Comparison of ENCODE assay signal across 8 cellular contexts in the genomic region with DNA sequence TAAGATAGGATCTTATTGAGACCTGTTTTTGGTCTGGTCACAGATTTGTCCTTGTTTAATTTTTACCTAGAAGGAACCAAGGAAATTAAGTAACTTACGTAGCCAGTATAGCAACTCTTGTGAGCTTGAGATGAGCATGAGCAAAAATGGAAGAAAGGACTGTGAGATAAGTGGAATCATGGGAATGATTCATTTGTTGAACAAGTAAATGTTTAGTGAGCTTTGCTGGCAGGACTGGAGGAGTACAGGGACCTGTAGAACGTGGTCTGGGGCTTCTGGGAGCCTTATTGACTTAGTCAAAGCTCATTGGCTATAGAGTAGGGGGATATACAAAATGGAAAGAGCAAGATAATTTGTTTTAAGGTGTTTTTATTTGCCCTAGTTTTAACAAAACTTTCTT. TPM values are rescaled to one million over a fixed set of nuclear protein-coding genes. Genes with fewer than 3 reads are reported as not detected.
DNase-seq lines count a peak whose midpoint lies in the region; ATAC-seq and TF ChIP-seq lines count a peak whose summit lies in the region.

No MANE protein-coding gene starts in this region.

- H3K79me2 ChIP-seq in PC-3 (ENCODE audit: low read length) (peaks cover 80% of the 10 kb centered on the region), trophoblast cell (ENCODE audit: control insufficient read depth, insufficient read depth, low read length, poor library complexity) (peaks cover 30% of the 10 kb centered on the region)

- H3K36me3 ChIP-seq in PC-3 (ENCODE audit: low read depth, low read length) (peaks cover 4% of the 10 kb centered on the region; the same call in 1 of the 2 replicates), trophoblast cell (ENCODE audit: control insufficient read depth in 1 of 2, insufficient read depth in 2 of 2, low read length in 2 of 2) (no peaks in the 10 kb centered on the region)

- H3K14ac ChIP-seq in trophoblast cell (ENCODE audit: low read length) = no peak overlapping the region

- DNase-seq in NCI-H510A treated with DMSO at 0.1 percent for 48 hours (lab: John Stamatoyannopoulos, UW) (peak; percentile 7), NCI-H510A (lab: John Stamatoyannopoulos, UW) (no peak), PC-3 (peak; percentile 52), epithelial cell of prostate (ENCODE audit: low read depth, low spot score) (no peak), trophoblast cell (peak in 1 of 2 donors; percentile 49), SHP77 (lab: John Stamatoyannopoulos, UW) (no peak)

- no peak overlapping the region for H3K27ac ChIP-seq in PC-3 (ENCODE audit: low read length)
- peak overlapping the region; percentile 91 for H3K27ac ChIP-seq in epithelial cell of prostate
- H3K27ac ChIP-seq in trophoblast cell (ENCODE audit: low read depth, low read length) = peak overlapping the region; percentile 50

- H2AFZ ChIP-seq in PC-3 (ENCODE audit: low read length) (no peak overlapping the region), trophoblast cell (ENCODE audit: insufficient read depth, low read length, poor library complexity) (no peak overlapping the region)

- no peak overlapping the region for H2BK5ac ChIP-seq in trophoblast cell (ENCODE audit: low read depth, low read length, poor library complexity)

- POLR2A ChIA-PET in PC-3 (lab: Charles Lee; ENCODE audit: unreplicated experiment) = no interaction called here

- H3K27me3 ChIP-seq in PC-3 (ENCODE audit: low read length) (no peaks in the 10 kb centered on the region), trophoblast cell (ENCODE audit: insufficient read depth, low read length) (no peaks in the 10 kb centered on the region)

- H4K20me1 ChIP-seq in PC-3 (ENCODE audit: low read length) = peaks cover 69% of the 10 kb centered on the region

- no peak overlapping the region for H3K18ac ChIP-seq in trophoblast cell (ENCODE audit: low read length)

- ATAC-seq in PC-3 (no peak), HG03139 (IDR thresholded peaks at IDR 0.05; ENCODE audit: unreplicated experiment) (no peak), GM18873 (IDR thresholded peaks at IDR 0.05; ENCODE audit: low FRiP score, unreplicated experiment) (no peak)

- H3K9ac ChIP-seq in PC-3 (ENCODE audit: low read length) (no peak overlapping the region), trophoblast cell (ENCODE audit: low read length) (no peak overlapping the region)

- H3K23ac ChIP-seq in trophoblast cell (ENCODE audit: low read length) = no peak overlapping the region

- H4K91ac ChIP-seq in trophoblast cell (ENCODE audit: low read depth, low read length) = no peak overlapping the region

- peak overlapping the region; percentile 94 for H3K4me3 ChIP-seq in PC-3 (ENCODE audit: low read length)
- no peak overlapping the region for H3K4me3 ChIP-seq in trophoblast cell (ENCODE audit: low read depth, low read length)

- H2AK5ac ChIP-seq in trophoblast cell (ENCODE audit: low read length) = no peak overlapping the region

- H3K4me2 ChIP-seq in PC-3 (ENCODE audit: low read length) (peak overlapping the region; percentile 96), trophoblast cell (ENCODE audit: low read length) (peak overlapping the region; percentile 55)

- intact Hi-C loops in PC-3 (cut with micrococcal nuclease) = no loop called here

- H2BK12ac ChIP-seq in trophoblast cell (ENCODE audit: low read length) = no peak overlapping the region

- H3F3A ChIP-seq in PC-3 (ENCODE audit: low read length, unreplicated experiment) = no peaks in the 10 kb centered on the region

- H3K9me2 ChIP-seq in PC-3 (replicated peaks; ENCODE audit: low read length) = no peaks in the 10 kb centered on the region

- H3K9me3 ChIP-seq in PC-3 (ENCODE audit: low read length) = no peaks in the 10 kb centered on the region
- no peaks in the 10 kb centered on the region for H3K9me3 ChIP-seq in trophoblast cell (ENCODE audit: insufficient read depth, low read depth, low read length)

- H4K12ac ChIP-seq in trophoblast cell (ENCODE audit: low read depth, low read length) = no peak overlapping the region

- no peak for TF ChIP-seq CTCF in PC-3 (conservative IDR thresholded peaks at IDR 0.05; ENCODE audit: low read depth, low read length)

- no peak overlapping the region for H2BK120ac ChIP-seq in trophoblast cell (ENCODE audit: insufficient read depth, low read length, poor library complexity)

- H3K4me1 ChIP-seq in PC-3 (ENCODE audit: insufficient read depth, low read length) = peaks cover 27% of the 10 kb centered on the region
- H3K4me1 ChIP-seq in trophoblast cell (ENCODE audit: control insufficient read depth in 1 of 2, insufficient read depth in 2 of 2, low read length in 2 of 2) = peaks cover 9 to 15% of the 10 kb centered on the region in 2 experiments

- CTCF ChIA-PET in PC-3 (lab: Charles Lee) = no interaction called here

- BruUV-seq in PC-3 (replicated peaks; lab: Mats Ljungman, UMichigan) = no TSS peak

- H3K79me1 ChIP-seq in trophoblast cell (ENCODE audit: low read length) = peaks cover 23% of the 10 kb centered on the region

- H3K4ac ChIP-seq in trophoblast cell (ENCODE audit: low read depth, low read length) = peak overlapping the region; percentile 81

- H4K8ac ChIP-seq in trophoblast cell (ENCODE audit: low read depth, low read length) = no peak overlapping the region

- WGBS in trophoblast cell (ENCODE audit: extremely low coverage, insufficient coverage, insufficient read length) = no CpG with 5 or more reads among the region's 2 CpGs

RNA-seq across cellular contexts. Expression of gene RAD23B, which starts 3.0 kb away (rescaled TPM):
- 67.9 and 74.6 TPM in 2 replicates for total RNA-seq in PC-3 (2014; rRNA removed)
- polyA plus RNA-seq in trophoblast cell (2013) = 272 and 284 TPM in 2 replicates

Comparison
In these comparisons a context has a peak if more than half of its experiments do, and no peak if none do; other contexts are left out.
1. DNase-seq: peak in NCI-H510A treated with DMSO at 0.1 percent for 48 hours (single experiment) and PC-3 (single experiment); none in NCI-H510A (single experiment), epithelial cell of prostate (single experiment) and SHP77 (0 of 2).